ENCODE assay signal across 14 cellular contexts in the genomic region with DNA sequence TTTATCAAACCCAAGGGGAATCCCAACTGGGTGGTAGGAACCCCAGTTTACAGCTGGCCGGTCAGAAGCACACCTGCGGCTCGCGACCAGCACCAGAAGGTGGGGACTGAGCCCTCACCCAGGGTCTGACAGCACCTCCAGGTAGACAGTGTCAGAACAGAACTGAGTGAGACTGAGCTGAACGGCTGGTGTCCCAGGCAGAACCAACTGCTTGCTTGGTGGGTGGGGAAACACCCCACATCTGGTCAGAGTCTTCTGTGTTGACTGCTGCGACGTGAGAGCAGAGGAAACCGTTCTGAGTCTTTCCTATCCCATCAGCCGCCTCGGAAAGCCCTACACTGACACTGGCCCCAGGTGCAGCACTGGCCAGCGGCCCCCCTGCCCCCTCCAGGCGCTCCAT.
DNase-seq lines count a peak whose midpoint lies in the region; ATAC-seq, FAIRE-seq and TF ChIP-seq lines count a peak whose summit lies in the region.
"Had no signal": no experiment of that assay in that cellular context is flagged by ENCODE, and none has a peak within 500 bp of the region (broad histone marks: within the 10 kb centered on the region; RNA-seq: fewer than 3 reads in every experiment).

No MANE protein-coding gene starts in this region.

- SMC1A ChIA-PET in GM12878 (lab: Charles Lee; ENCODE audit: uncharacterized antibody, unreplicated experiment): no interaction called here

- H3K4me3 ChIP-seq in GM12878: no peak overlapping the region
- no peak overlapping the region for H3K4me3 ChIP-seq in BE2C (ENCODE audit: low read depth, low read length)
- H3K4me3 ChIP-seq in lower lobe of right lung: no peak overlapping the region
- H3K4me3 ChIP-seq: PC-9, thoracic aorta had no signal

- in situ Hi-C loops in GM12878 (cut with MboI): no loop called here

- no peak overlapping the region for H3K9ac ChIP-seq in GM12878 (ENCODE audit: control insufficient read depth, insufficient read depth, low read length)

- RAD21 ChIA-PET in GM12878 (lab: Charles Lee; ENCODE audit: unreplicated experiment): interaction anchor here (0.6 to 1.0 kb wide), 3 partner anchors 9 to 187 kb away, joined by 3 to 6 read pairs (median 4); no protein-coding TSS in a partner anchor

- H3K79me2 ChIP-seq in GM12878 (ENCODE audit: control insufficient read depth, insufficient read depth, low read length): no peaks in the 10 kb centered on the region

- BruUV-seq in GM12878 (replicated peaks; lab: Mats Ljungman, UMichigan): no TSS peak

- no peak for TF ChIP-seq EP300 in GM12878 (IDR thresholded peaks at IDR 0.05; ENCODE audit: borderline replicate concordance in 1 of 2, control insufficient read depth in 1 of 2, low read depth in 2 of 2, low read length in 2 of 2)

- H3K27ac ChIP-seq in GM12878 (ENCODE audit: control insufficient read depth, insufficient read depth): no peak overlapping the region; the same call in 1 of the 2 replicates
- H3K27ac ChIP-seq in lower lobe of right lung: no peak overlapping the region
- H3K27ac ChIP-seq: PC-9, thoracic aorta had no signal

- no peaks in the 10 kb centered on the region for H4K20me1 ChIP-seq in GM12878 (ENCODE audit: control insufficient read depth, insufficient read depth)

- H3K27me3 ChIP-seq in GM12878 (replicated peaks in 1 of 2; ENCODE audit: control insufficient read depth in 2 of 2, insufficient read depth in 2 of 2, low read length in 1 of 2): no peaks in the 10 kb centered on the region
- H3K27me3 ChIP-seq in BE2C: no peaks in the 10 kb centered on the region
- H3K27me3 ChIP-seq in lower lobe of right lung (ENCODE audit: low read depth): no peaks in the 10 kb centered on the region

- H3K4me1 ChIP-seq in GM12878 (ENCODE audit: control insufficient read depth, insufficient read depth, low read length) (peaks cover 10% of the 10 kb centered on the region), BE2C (no peaks in the 10 kb centered on the region), lower lobe of right lung (no peaks in the 10 kb centered on the region)

- H3K36me3 ChIP-seq in GM12878 (ENCODE audit: control insufficient read depth in 2 of 2, insufficient read depth in 2 of 2, low read length in 1 of 2) (peaks cover 0 to 21% of the 10 kb centered on the region in 2 experiments; a peak in 2 of 4 replicates), BE2C (peaks cover 18% of the 10 kb centered on the region), lower lobe of right lung (peaks cover 10% of the 10 kb centered on the region)
- H3K36me3 ChIP-seq: thoracic aorta had no signal

- H3K4me2 ChIP-seq in GM12878 (ENCODE audit: control insufficient read depth, insufficient read depth): no peak overlapping the region
- H3K4me2 ChIP-seq: PC-9 had no signal

- H2AFZ ChIP-seq in GM12878 (ENCODE audit: control insufficient read depth, low read depth, low read length): no peak overlapping the region
- H2AFZ ChIP-seq: PC-9 had no signal

- TF ChIP-seq CTCF in GM12878 (IDR thresholded peaks at IDR 0.05 in 2 of 3, conservative IDR thresholded peaks at IDR 0.05 in 1 of 3; ENCODE audit: control insufficient read depth in 2 of 3, extremely low read depth in 1 of 3, insufficient read depth in 1 of 3, low read depth in 3 of 3, low read length in 3 of 3) (no peak), BE2C (IDR thresholded peaks at IDR 0.05; ENCODE audit: low read depth, low read length) (no peak), lower lobe of right lung (IDR thresholded peaks at IDR 0.05) (no peak)

- DNase-seq in GM12878 (ENCODE audit: low read depth, low spot score) (peak; percentile 31), T1000 (lab: John Stamatoyannopoulos, UW) (no peak), CD1c-positive myeloid dendritic cell (ENCODE audit: extremely low spot score) (no peak), BE2C (no peak), lower lobe of right lung (no peak)
- DNase-seq: activated CD4-positive, alpha-beta T cell treated with anti-CD3 and anti-CD28 coated beads for 48 hours; glutamatergic neuron; MV-4-11; PC-9 had no signal

- H3K9me3 ChIP-seq in GM12878 (replicated peaks; ENCODE audit: control insufficient read depth, insufficient read depth, low read length) (no peaks in the 10 kb centered on the region), BE2C (no peaks in the 10 kb centered on the region), lower lobe of right lung (no peaks in the 10 kb centered on the region)
- H3K9me3 ChIP-seq: thoracic aorta had no signal

- POLR2A ChIA-PET in GM12878 (lab: Charles Lee): no interaction called here

- CTCF ChIA-PET in GM12878 (lab: Yijun Ruan, JAX): no interaction called here

- TF ChIP-seq RAD21 in GM12878 (IDR thresholded peaks at IDR 0.05; ENCODE audit: insufficient read depth, low read depth, low read length): peak; percentile 18; the same call in 1 of the 2 replicates

- ATAC-seq in GM18499 (IDR thresholded peaks at IDR 0.05; ENCODE audit: insufficient read depth, unreplicated experiment) (peak; percentile 69), GM19467 (IDR thresholded peaks at IDR 0.05; ENCODE audit: unreplicated experiment) (peak; percentile 61), HG03066 (IDR thresholded peaks at IDR 0.05; ENCODE audit: low read depth, unreplicated experiment) (peak; percentile 75), GM12878 (peak; percentile 89), lower lobe of right lung (no peak)

- WGBS in GM12878 (ENCODE audit: insufficient coverage, insufficient replicate concordance, low lambda C conversion rate, missing lambda C conversion rate): 2% methylated on average over 12 of the region's 12 CpGs

- FAIRE-seq in GM12878 (lab: Jason Lieb, UNC): peak; percentile 92
- FAIRE-seq: D721Med had no signal

- intact Hi-C loops in GM12878 (cut with micrococcal nuclease; ENCODE audit: unreplicated experiment): no loop called here
- intact Hi-C loops in lower lobe of right lung (cut with DNase I): no loop called here

- peak; percentile 34; the same call in 1 of the 2 replicates for TF ChIP-seq POLR2A in GM12878 (IDR thresholded peaks at IDR 0.05; ENCODE audit: low read depth, low read length)

TF ChIP-seq in GM12878, 131 proteins besides CTCF, POLR2A, EP300 and RAD21 (continues in another document):
- TF ChIP-seq CHD1 (IDR thresholded peaks at IDR 0.05; ENCODE audit: low read depth, low read length) (no peak), RUNX3 (IDR thresholded peaks at IDR 0.05; ENCODE audit: low read length) (peak; percentile 67), CBX3 (IDR thresholded peaks at IDR 0.05; ENCODE audit: borderline replicate concordance, low read depth) (no peak), NFYA (IDR thresholded peaks at IDR 0.05; ENCODE audit: borderline replicate concordance, low read depth, low read length) (no peak), FOXM1 (IDR thresholded peaks at IDR 0.05; ENCODE audit: low read depth, low read length) (no peak), RBBP5 (conservative IDR thresholded peaks at IDR 0.05) (no peak), SPI1 (IDR thresholded peaks at IDR 0.05; ENCODE audit: borderline replicate concordance, insufficient read depth, low read depth, low read length) (no peak), POLR2AphosphoS5 (IDR thresholded peaks at IDR 0.05; ENCODE audit: low read length) (0 out of 2 replicates have a peak, but pooled peaks have one; percentile 24), SRF (IDR thresholded peaks at IDR 0.05; ENCODE audit: low read depth in 2 of 2, low read length in 2 of 2) (no peak), CHD4 (IDR thresholded peaks at IDR 0.05) (no peak), POU2F2 (IDR thresholded peaks at IDR 0.05; ENCODE audit: borderline replicate concordance, low read depth, low read length) (no peak), TCF3 (IDR thresholded peaks at IDR 0.05; ENCODE audit: borderline replicate concordance, insufficient read depth, low read depth, low read length) (peak; percentile 87; the same call in 1 of the 2 replicates), BCL11A (IDR thresholded peaks at IDR 0.05; ENCODE audit: low read depth, low read length) (0 out of 2 replicates have a peak, but pooled peaks have one; percentile 18), PAX5 (IDR thresholded peaks at IDR 0.05; ENCODE audit: borderline replicate concordance, low read depth, low read length) (peak; percentile 53; the same call in 1 of the 2 replicates)
- TF ChIP-seq, protein P1, sequence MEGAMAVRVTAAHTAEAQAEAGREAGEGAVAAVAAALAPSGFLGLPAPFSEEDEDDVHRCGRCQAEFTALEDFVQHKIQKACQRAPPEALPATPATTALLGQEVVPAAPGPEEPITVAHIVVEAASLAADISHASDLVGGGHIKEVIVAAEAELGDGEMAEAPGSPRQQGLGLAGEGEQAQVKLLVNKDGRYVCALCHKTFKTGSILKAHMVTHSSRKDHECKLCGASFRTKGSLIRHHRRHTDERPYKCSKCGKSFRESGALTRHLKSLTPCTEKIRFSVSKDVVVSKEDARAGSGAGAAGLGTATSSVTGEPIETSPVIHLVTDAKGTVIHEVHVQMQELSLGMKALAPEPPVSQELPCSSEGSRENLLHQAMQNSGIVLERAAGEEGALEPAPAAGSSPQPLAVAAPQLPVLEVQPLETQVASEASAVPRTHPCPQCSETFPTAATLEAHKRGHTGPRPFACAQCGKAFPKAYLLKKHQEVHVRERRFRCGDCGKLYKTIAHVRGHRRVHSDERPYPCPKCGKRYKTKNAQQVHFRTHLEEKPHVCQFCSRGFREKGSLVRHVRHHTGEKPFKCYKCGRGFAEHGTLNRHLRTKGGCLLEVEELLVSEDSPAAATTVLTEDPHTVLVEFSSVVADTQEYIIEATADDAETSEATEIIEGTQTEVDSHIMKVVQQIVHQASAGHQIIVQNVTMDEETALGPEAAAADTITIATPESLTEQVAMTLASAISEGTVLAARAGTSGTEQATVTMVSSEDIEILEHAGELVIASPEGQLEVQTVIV (IDR thresholded peaks at IDR 0.05; ENCODE audit: borderline replicate concordance, partially characterized antibody): no peak
- TF ChIP-seq, protein P2, sequence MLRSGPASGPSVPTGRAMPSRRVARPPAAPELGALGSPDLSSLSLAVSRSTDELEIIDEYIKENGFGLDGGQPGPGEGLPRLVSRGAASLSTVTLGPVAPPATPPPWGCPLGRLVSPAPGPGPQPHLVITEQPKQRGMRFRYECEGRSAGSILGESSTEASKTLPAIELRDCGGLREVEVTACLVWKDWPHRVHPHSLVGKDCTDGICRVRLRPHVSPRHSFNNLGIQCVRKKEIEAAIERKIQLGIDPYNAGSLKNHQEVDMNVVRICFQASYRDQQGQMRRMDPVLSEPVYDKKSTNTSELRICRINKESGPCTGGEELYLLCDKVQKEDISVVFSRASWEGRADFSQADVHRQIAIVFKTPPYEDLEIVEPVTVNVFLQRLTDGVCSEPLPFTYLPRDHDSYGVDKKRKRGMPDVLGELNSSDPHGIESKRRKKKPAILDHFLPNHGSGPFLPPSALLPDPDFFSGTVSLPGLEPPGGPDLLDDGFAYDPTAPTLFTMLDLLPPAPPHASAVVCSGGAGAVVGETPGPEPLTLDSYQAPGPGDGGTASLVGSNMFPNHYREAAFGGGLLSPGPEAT (IDR thresholded peaks at IDR 0.05; ENCODE audit: low read depth): no peak

Comparison
In these comparisons a context has a peak if more than half of its experiments do, and no peak if none do; other contexts are left out.
1. ATAC-seq: peak in GM18499 (single experiment), GM19467 (single experiment), HG03066 (single experiment) and GM12878 (single experiment); none in lower lobe of right lung (0 of 2).